Comparison of ENCODE assay signal across 18 cellular contexts in genomic region chr6:132082421-132082820, GRCh38.
DNase-seq lines count a peak whose midpoint lies in the region; ATAC-seq and TF ChIP-seq lines count a peak whose summit lies in the region.
"Had no signal": no experiment of that assay in that cellular context is flagged by ENCODE, and none has a peak within 500 bp of the region (broad histone marks: within the 10 kb centered on the region; RNA-seq: fewer than 3 reads in every experiment).

No MANE protein-coding gene starts in this region.

- no peaks in the 10 kb centered on the region for H3K79me2 ChIP-seq in ACC112 (ENCODE audit: control insufficient read depth, insufficient read depth, low read length, unreplicated experiment)

- no peak overlapping the region for H2BK15ac ChIP-seq in IMR-90 (ENCODE audit: low read depth, low read length)

- H3K36me3 ChIP-seq in ACC112 (ENCODE audit: insufficient read depth, low read length) (no peaks in the 10 kb centered on the region), IMR-90 (ENCODE audit: control insufficient read depth, insufficient read depth, low read length) (no peaks in the 10 kb centered on the region)
- H3K36me3 ChIP-seq: BLaER1 treated with 17β-estradiol and CSF1 and Interleukin-3, amounts not matched to agents 10 nM and 100 nM had no signal

- H3K4me1 ChIP-seq in ACC112 (ENCODE audit: control insufficient read depth, insufficient read depth, low read length, unreplicated experiment) (peaks cover 46% of the 10 kb centered on the region), IMR-90 (ENCODE audit: control insufficient read depth, insufficient read depth, low read length) (peaks cover 19% of the 10 kb centered on the region)
- H3K4me1 ChIP-seq: BLaER1 treated with 17β-estradiol and CSF1 and Interleukin-3, amounts not matched to agents 10 nM and 100 nM had no signal

- H3K23ac ChIP-seq in IMR-90 (ENCODE audit: low read depth, low read length) = no peak overlapping the region

- TF ChIP-seq CTCF in IMR-90 (conservative IDR thresholded peaks at IDR 0.05; ENCODE audit: low read depth, low read length) (no peak), fibroblast of mammary gland (conservative IDR thresholded peaks at IDR 0.05; ENCODE audit: control insufficient read depth, insufficient read depth, low read depth, low read length) (no peak), coronary artery (IDR thresholded peaks at IDR 0.05) (no peak)

- H3K9ac ChIP-seq in IMR-90 (ENCODE audit: low read depth, low read length) = no peak overlapping the region
- H3K9ac ChIP-seq: BLaER1 treated with 17β-estradiol and CSF1 and Interleukin-3, amounts not matched to agents 10 nM and 100 nM; KMS-11 had no signal

- peak overlapping the region; percentile 40; the same call in 1 of the 2 replicates for H4K91ac ChIP-seq in IMR-90 (ENCODE audit: insufficient read depth, low read depth, low read length)

- TF ChIP-seq POLR2A in IMR-90 (IDR thresholded peaks at IDR 0.05; ENCODE audit: low read depth, low read length) = no peak

- ATAC-seq in IMR-90 (ENCODE audit: low read depth) = no peak
- no peak for ATAC-seq in GM21737 (IDR thresholded peaks at IDR 0.05; ENCODE audit: unreplicated experiment)
- ATAC-seq in GM18873 (IDR thresholded peaks at IDR 0.05; ENCODE audit: low FRiP score, unreplicated experiment) = no peak
- ATAC-seq in activated T-cell treated with anti-CD3 and anti-CD28 coated beads, Interleukin-2, amount 50 U/mL, for 72 hours (replicated peaks in 1 of 2) = no peak
- ATAC-seq: A549; CD8-positive, alpha-beta T cell had no signal

- H2AFZ ChIP-seq in ACC112 (ENCODE audit: low read length, unreplicated experiment) (no peak overlapping the region), IMR-90 (replicated peaks; ENCODE audit: low read length, poor library complexity) (no peak overlapping the region)

- H3K4me3 ChIP-seq in ACC112 (ENCODE audit: low read depth, low read length) (no peak overlapping the region), IMR-90 (ENCODE audit: insufficient read depth, low read depth, low read length) (no peak overlapping the region), fibroblast of mammary gland (ENCODE audit: control insufficient read depth, low read depth, low read length) (no peak overlapping the region), coronary artery (no peak overlapping the region)
- H3K4me3 ChIP-seq: A549; BLaER1 treated with 17β-estradiol and CSF1 and Interleukin-3, amounts not matched to agents 10 nM and 100 nM had no signal

- no peaks in the 10 kb centered on the region for H3K27me3 Mint-ChIP-seq in activated T-cell treated with anti-CD3 and anti-CD28 coated beads, Interleukin-2, amount 50 U/mL, for 72 hours (ENCODE audit: low read depth)
- H3K27me3 Mint-ChIP-seq: B cell had no signal

- peaks cover 0 to 9% of the 10 kb centered on the region in 2 experiments; a peak in 2 of 4 replicates for H3K79me1 ChIP-seq in IMR-90 (ENCODE audit: low read depth in 1 of 2, low read length in 2 of 2)

- H3K27ac ChIP-seq in ACC112 (ENCODE audit: low read depth, low read length) = 0 out of 2 replicates have a peak overlapping the region, but pooled peaks have one; percentile 96
- no peak overlapping the region; the same call in 1 of the 2 replicates for H3K27ac ChIP-seq in IMR-90 (ENCODE audit: insufficient read depth, low read length)
- no peak overlapping the region for H3K27ac ChIP-seq in coronary artery
- H3K27ac ChIP-seq: 22Rv1; A549; BLaER1 treated with 17β-estradiol and CSF1 and Interleukin-3, amounts not matched to agents 10 nM and 100 nM; KMS-11 had no signal

- DNase-seq in ELR (ENCODE audit: low read depth) (peak; percentile 67), IMR-90 (peak; percentile 34), fibroblast of mammary gland (ENCODE audit: low read depth) (peak; percentile 12), coronary artery (ENCODE audit: low spot score) (no peak)
- DNase-seq in activated T-cell treated with anti-CD3 and anti-CD28 coated beads, Interleukin-2, amount 50 U/mL, for 72 hours = no peak
- DNase-seq: CD8-positive, alpha-beta T cell; DMS 273 treated with DMSO at 0.1 percent for 48 hours; DMS53; GOT3; H7 had no signal

- H3K4me3 Mint-ChIP-seq in activated T-cell treated with anti-CD3 and anti-CD28 coated beads, Interleukin-2, amount 50 U/mL, for 72 hours = no peak overlapping the region
- H3K4me3 Mint-ChIP-seq: B cell; CD8-positive, alpha-beta T cell had no signal

- no peak overlapping the region; the same call in 1 of the 2 replicates for H3K4ac ChIP-seq in IMR-90 (ENCODE audit: low read depth, low read length)

- peak overlapping the region; percentile 92 for H2BK5ac ChIP-seq in IMR-90 (ENCODE audit: low read depth, low read length, poor library complexity, severe bottlenecking)

- H3K9me3 ChIP-seq in IMR-90 (ENCODE audit: control insufficient read depth, insufficient read depth, low read length) = no peaks in the 10 kb centered on the region
- H3K9me3 ChIP-seq: A549 had no signal

- H3K27ac Mint-ChIP-seq in activated T-cell treated with anti-CD3 and anti-CD28 coated beads, Interleukin-2, amount 50 U/mL, for 72 hours = no peak overlapping the region
- H3K27ac Mint-ChIP-seq: B cell; CD8-positive, alpha-beta T cell had no signal

- CTCF ChIA-PET in IMR-90 (lab: Yijun Ruan, JAX) = no interaction called here

- H3K27me3 ChIP-seq in ACC112 (ENCODE audit: insufficient read depth, low read length) (no peaks in the 10 kb centered on the region), IMR-90 (ENCODE audit: control insufficient read depth, insufficient read depth, low read length) (no peaks in the 10 kb centered on the region)
- H3K27me3 ChIP-seq: BLaER1 treated with 17β-estradiol and CSF1 and Interleukin-3, amounts not matched to agents 10 nM and 100 nM had no signal

- no peak overlapping the region; the same call in 1 of the 2 replicates for H4K5ac ChIP-seq in IMR-90 (ENCODE audit: low read depth, low read length)

- 0 out of 2 replicates have a peak overlapping the region, but pooled peaks have one; percentile 22 for H3K14ac ChIP-seq in IMR-90 (replicated peaks; ENCODE audit: low read depth, low read length)

- peak overlapping the region; percentile 97; the same call in 1 of the 2 replicates for H2BK120ac ChIP-seq in IMR-90 (ENCODE audit: low read depth, low read length)

- 0 out of 2 replicates have a peak, but pooled peaks cover 5% of the 10 kb centered on the region for H3K9me1 ChIP-seq in IMR-90 (ENCODE audit: insufficient read depth, low read length)

- no peaks in the 10 kb centered on the region for H3K9me3 Mint-ChIP-seq in activated T-cell treated with anti-CD3 and anti-CD28 coated beads, Interleukin-2, amount 50 U/mL, for 72 hours
- H3K9me3 Mint-ChIP-seq: CD8-positive, alpha-beta T cell had no signal

- no peak overlapping the region for H2AK9ac ChIP-seq in IMR-90 (replicated peaks; ENCODE audit: low read depth, low read length, poor library complexity)

- in situ Hi-C loops in IMR-90 (cut with MboI; ENCODE audit: low sequenced_read_pairs) = no loop called here

- H3K56ac ChIP-seq in IMR-90 (ENCODE audit: extremely low read depth, insufficient read depth, low read length) = no peak overlapping the region

- H4K8ac ChIP-seq in IMR-90 (ENCODE audit: low read depth in 2 of 2, low read length in 2 of 2) = peak overlapping the region; percentile 26 to 33; a peak in 2 of 4 replicates

- no peaks in the 10 kb centered on the region for H3K36me3 Mint-ChIP-seq in activated T-cell treated with anti-CD3 and anti-CD28 coated beads, Interleukin-2, amount 50 U/mL, for 72 hours (ENCODE audit: insufficient read depth in 2 of 2)
- H3K36me3 Mint-ChIP-seq: CD8-positive, alpha-beta T cell had no signal

- H3K4me1 Mint-ChIP-seq in activated T-cell treated with anti-CD3 and anti-CD28 coated beads, Interleukin-2, amount 50 U/mL, for 72 hours (ENCODE audit: low read depth) = no peaks in the 10 kb centered on the region

- H3K4me2 ChIP-seq in IMR-90 (ENCODE audit: low read depth, low read length) = no peak overlapping the region
- H3K4me2 ChIP-seq: A549; BLaER1 treated with 17β-estradiol and CSF1 and Interleukin-3, amounts not matched to agents 10 nM and 100 nM; KMS-11 had no signal

- H4K20me1 ChIP-seq in IMR-90 (ENCODE audit: insufficient read depth, low read length) = no peaks in the 10 kb centered on the region
- H4K20me1 ChIP-seq: BLaER1 treated with 17β-estradiol and CSF1 and Interleukin-3, amounts not matched to agents 10 nM and 100 nM had no signal

- dilution Hi-C loops in IMR-90 (cut with HindIII; ENCODE audit: low sequenced_read_pairs, unreplicated experiment) = no loop called here

- intact Hi-C loops in IMR-90 (cut with micrococcal nuclease) = no loop called here

- peak overlapping the region; percentile 58; the same call in 1 of the 2 replicates for H3K18ac ChIP-seq in IMR-90 (ENCODE audit: low read depth, low read length)

- POLR2A ChIA-PET in IMR-90 (lab: Charles Lee; ENCODE audit: unreplicated experiment) = no interaction called here

- TF ChIP-seq RAD21 in IMR-90 (IDR thresholded peaks at IDR 0.05; ENCODE audit: low read length) = no peak

- peak overlapping the region; percentile 20; the same call in 1 of the 2 replicates for H2AK5ac ChIP-seq in IMR-90 (ENCODE audit: low read depth, low read length)

- H2BK20ac ChIP-seq in IMR-90 (ENCODE audit: low read depth, low read length) = peak overlapping the region; percentile 81; the same call in 1 of the 2 replicates

- no CpG with 5 or more reads among the region's 2 CpGs for WGBS in IMR-90 (ENCODE audit: extremely low coverage in 2 of 2, insufficient read length in 1 of 2), 2 experiments

- BruUV-seq in IMR-90 (replicated peaks; lab: Mats Ljungman, UMichigan) = no TSS peak

TF ChIP-seq in IMR-90, 13 proteins besides CTCF, POLR2A, EP300 and RAD21 (continues in another document):
- TF ChIP-seq MAFK (IDR thresholded peaks at IDR 0.05; ENCODE audit: low read depth, low read length) (no peak), ELK1 (IDR thresholded peaks at IDR 0.05; ENCODE audit: borderline replicate concordance, low read depth, low read length) (no peak), SMC3 (IDR thresholded peaks at IDR 0.05; ENCODE audit: low read depth, low read length) (no peak)
- TF ChIP-seq, protein P1, sequence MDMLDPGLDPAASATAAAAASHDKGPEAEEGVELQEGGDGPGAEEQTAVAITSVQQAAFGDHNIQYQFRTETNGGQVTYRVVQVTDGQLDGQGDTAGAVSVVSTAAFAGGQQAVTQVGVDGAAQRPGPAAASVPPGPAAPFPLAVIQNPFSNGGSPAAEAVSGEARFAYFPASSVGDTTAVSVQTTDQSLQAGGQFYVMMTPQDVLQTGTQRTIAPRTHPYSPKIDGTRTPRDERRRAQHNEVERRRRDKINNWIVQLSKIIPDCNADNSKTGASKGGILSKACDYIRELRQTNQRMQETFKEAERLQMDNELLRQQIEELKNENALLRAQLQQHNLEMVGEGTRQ (IDR thresholded peaks at IDR 0.05; ENCODE audit: low read depth, low read length) = no peak

Comparison
In these comparisons a context has a peak if more than half of its experiments do, and no peak if none do; other contexts are left out.
1. DNase-seq: peak in ELR (single experiment), IMR-90 (single experiment) and fibroblast of mammary gland (single experiment); none in coronary artery (single experiment) and activated T-cell treated with anti-CD3 and anti-CD28 coated beads, Interleukin-2, amount 50 U/mL, for 72 hours (0 of 2).